Comparison of ENCODE assay signal across 22 cellular contexts in the genomic region with DNA sequence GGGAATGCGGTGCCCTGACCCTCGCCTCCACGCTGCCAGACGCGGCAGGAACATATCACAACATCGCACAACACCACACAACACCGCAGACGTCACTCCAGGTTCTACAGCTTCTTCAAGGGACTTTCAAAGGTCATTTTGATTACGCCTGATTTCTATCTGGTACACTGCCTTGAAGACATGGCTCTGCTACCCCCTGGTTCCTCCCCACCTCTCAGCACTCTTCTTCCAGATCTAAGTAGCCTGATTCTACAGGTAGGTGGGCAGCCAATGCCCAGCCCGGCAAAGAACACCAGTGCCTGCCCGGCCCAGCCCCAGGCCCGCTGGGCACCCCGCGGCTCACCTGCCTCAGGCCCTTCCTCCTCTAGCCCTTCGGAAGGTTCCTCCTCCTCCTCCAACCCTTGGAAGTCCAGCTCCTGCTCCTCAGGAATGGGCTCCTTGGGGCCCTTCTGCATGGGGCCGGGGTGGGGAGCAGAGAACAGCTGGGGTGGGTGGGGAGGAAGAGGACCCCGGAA. TPM values are rescaled to one million over a fixed set of nuclear protein-coding genes. Genes with fewer than 3 reads are reported as not detected.
A peak's percentile ranks its signal among the peaks of the same experiment; 100 is the strongest.
DNase-seq lines count a peak whose midpoint lies in the region; ATAC-seq, FAIRE-seq and TF ChIP-seq lines count a peak whose summit lies in the region.
"Had no signal": no experiment of that assay in that cellular context is flagged by ENCODE, and none has a peak within 500 bp of the region (broad histone marks: within the 10 kb centered on the region; RNA-seq: fewer than 3 reads in every experiment).

No MANE protein-coding gene starts in this region.

- no peak for DNase-seq in activated T-cell treated with anti-CD3 and anti-CD28 coated beads, Interleukin-2, amount 50 U/mL, for 24 hours
- no peak for DNase-seq in activated T-cell treated with anti-CD3 and anti-CD28 coated beads for 4 hours
- DNase-seq in GM12891 (ENCODE audit: insufficient read length, low spot score): peak; percentile 11
- DNase-seq in activated B cell treated with CpG ODN at 0.5 μM for 24 hours: no peak
- DNase-seq in cerebellar cortex (ENCODE audit: low spot score): no peak
- DNase-seq in WERI-Rb-1: no peak
- DNase-seq in stimulated activated effector memory CD8-positive, alpha-beta T cell treated with anti-CD3 and anti-CD28 coated beads, Interleukin-12 subunit alpha, Interleukin-12 subunit beta, amount 100 ng/mL, for 72 hours (ENCODE audit: low spot score in 2 of 2): no peak
- DNase-seq: CD4-positive, CD25-positive, alpha-beta regulatory T cell; IMR-90; MM.1S; NCI-H2029 treated with DMSO at 0.1 percent for 48 hours; NCI-H446 treated with DMSO at 0.1 percent for 48 hours; NCI-H526 treated with DMSO at 0.1 percent for 48 hours; PC-9; RPMI8226; SHP77 had no signal

- intact Hi-C loops in activated B cell treated with CpG ODN at 0.5 μM for 24 hours (cut with micrococcal nuclease): no loop called here

- H3K9me3 ChIP-seq in neutrophil (no peaks in the 10 kb centered on the region), WERI-Rb-1 (ENCODE audit: severe bottlenecking) (no peaks in the 10 kb centered on the region)
- H3K9me3 ChIP-seq: BLaER1 had no signal

- H3K36me3 ChIP-seq in neutrophil: peaks cover 84% of the 10 kb centered on the region
- peaks cover 87% of the 10 kb centered on the region for H3K36me3 ChIP-seq in WERI-Rb-1

- H3K27me3 Mint-ChIP-seq in activated T-cell treated with anti-CD3 and anti-CD28 coated beads, Interleukin-2, amount 50 U/mL, for 24 hours: no peaks in the 10 kb centered on the region
- H3K27me3 Mint-ChIP-seq in activated B cell treated with CpG ODN at 0.5 μM for 24 hours: no peaks in the 10 kb centered on the region
- H3K27me3 Mint-ChIP-seq: CD4-positive, CD25-positive, alpha-beta regulatory T cell had no signal

- H3K4me1 ChIP-seq in neutrophil (ENCODE audit: control insufficient read depth in 1 of 2, insufficient read depth in 1 of 2, low read depth in 1 of 2, low read length in 1 of 2): peaks cover 0 to under 1% of the 10 kb centered on the region in 2 experiments

- H3K4me3 Mint-ChIP-seq in activated T-cell treated with anti-CD3 and anti-CD28 coated beads, Interleukin-2, amount 50 U/mL, for 24 hours: no peak overlapping the region
- no peak overlapping the region for H3K4me3 Mint-ChIP-seq in activated B cell treated with CpG ODN at 0.5 μM for 24 hours
- H3K4me3 Mint-ChIP-seq in stimulated activated effector memory CD8-positive, alpha-beta T cell treated with anti-CD3 and anti-CD28 coated beads, Interleukin-12 subunit alpha, Interleukin-12 subunit beta, amount 100 ng/mL, for 72 hours: no peak overlapping the region

- H3K27ac Mint-ChIP-seq in activated T-cell treated with anti-CD3 and anti-CD28 coated beads, Interleukin-2, amount 50 U/mL, for 24 hours: peak overlapping the region; percentile 63
- H3K27ac Mint-ChIP-seq in activated B cell treated with CpG ODN at 0.5 μM for 24 hours: peak overlapping the region; percentile 30
- H3K27ac Mint-ChIP-seq in stimulated activated effector memory CD8-positive, alpha-beta T cell treated with anti-CD3 and anti-CD28 coated beads, Interleukin-12 subunit alpha, Interleukin-12 subunit beta, amount 100 ng/mL, for 72 hours: no peak overlapping the region

- TF ChIP-seq POLR2A in GM12891 (IDR thresholded peaks at IDR 0.05; ENCODE audit: low read depth, low read length): no peak

- ATAC-seq in activated B cell treated with CpG ODN at 0.5 μM for 24 hours (ENCODE audit: low read depth): no peak
- no peak for ATAC-seq in stimulated activated effector memory CD8-positive, alpha-beta T cell treated with anti-CD3 and anti-CD28 coated beads, Interleukin-12 subunit alpha, Interleukin-12 subunit beta, amount 100 ng/mL, for 72 hours
- ATAC-seq: HCT116 had no signal

- CTCF ChIA-PET in activated B cell treated with CpG ODN at 0.5 μM for 24 hours (lab: Charles Lee): no interaction called here

- no peaks in the 10 kb centered on the region for H3K9me3 Mint-ChIP-seq in activated T-cell treated with anti-CD3 and anti-CD28 coated beads, Interleukin-2, amount 50 U/mL, for 24 hours
- no peaks in the 10 kb centered on the region for H3K9me3 Mint-ChIP-seq in activated B cell treated with CpG ODN at 0.5 μM for 24 hours
- H3K9me3 Mint-ChIP-seq in stimulated activated effector memory CD8-positive, alpha-beta T cell treated with anti-CD3 and anti-CD28 coated beads, Interleukin-12 subunit alpha, Interleukin-12 subunit beta, amount 100 ng/mL, for 72 hours: no peaks in the 10 kb centered on the region
- H3K9me3 Mint-ChIP-seq: CD4-positive, CD25-positive, alpha-beta regulatory T cell had no signal

- POLR2A ChIA-PET in activated B cell treated with CpG ODN at 0.5 μM for 24 hours (lab: Charles Lee): no interaction called here

- FAIRE-seq in GM12891 (lab: Jason Lieb, UNC): no peak

- peaks cover 81% of the 10 kb centered on the region for H3K36me3 Mint-ChIP-seq in activated T-cell treated with anti-CD3 and anti-CD28 coated beads, Interleukin-2, amount 50 U/mL, for 24 hours (ENCODE audit: low read depth)
- peaks cover 65% of the 10 kb centered on the region for H3K36me3 Mint-ChIP-seq in activated B cell treated with CpG ODN at 0.5 μM for 24 hours (ENCODE audit: low read depth)
- peaks cover 81% of the 10 kb centered on the region for H3K36me3 Mint-ChIP-seq in stimulated activated effector memory CD8-positive, alpha-beta T cell treated with anti-CD3 and anti-CD28 coated beads, Interleukin-12 subunit alpha, Interleukin-12 subunit beta, amount 100 ng/mL, for 72 hours

- H3K27ac ChIP-seq in neutrophil (peak overlapping the region; percentile 11), WERI-Rb-1 (no peak overlapping the region)
- H3K27ac ChIP-seq: 22Rv1, KMS-11, PC-9 had no signal

- H3K4me3 ChIP-seq in neutrophil (ENCODE audit: low read depth in 1 of 2, low read length in 1 of 2) (no peak overlapping the region), WERI-Rb-1 (ENCODE audit: low read depth, low read length) (no peak overlapping the region)
- H3K4me3 ChIP-seq: BLaER1, PC-9 had no signal

- no peak for TF ChIP-seq CTCF in activated B cell treated with CpG ODN at 0.5 μM for 24 hours (IDR thresholded peaks at IDR 0.05)
- TF ChIP-seq CTCF in neutrophil (IDR thresholded peaks at IDR 0.05): no peak
- TF ChIP-seq CTCF in WERI-Rb-1 (IDR thresholded peaks at IDR 0.05; ENCODE audit: low read depth, low read length): no peak

- peaks cover 37% of the 10 kb centered on the region for H3K4me1 Mint-ChIP-seq in activated T-cell treated with anti-CD3 and anti-CD28 coated beads, Interleukin-2, amount 50 U/mL, for 24 hours (ENCODE audit: low read depth)
- H3K4me1 Mint-ChIP-seq in activated B cell treated with CpG ODN at 0.5 μM for 24 hours: peaks cover 13% of the 10 kb centered on the region
- H3K4me1 Mint-ChIP-seq in stimulated activated effector memory CD8-positive, alpha-beta T cell treated with anti-CD3 and anti-CD28 coated beads, Interleukin-12 subunit alpha, Interleukin-12 subunit beta, amount 100 ng/mL, for 72 hours: peaks cover 35% of the 10 kb centered on the region

- H3K27me3 ChIP-seq in neutrophil: no peaks in the 10 kb centered on the region
- H3K27me3 ChIP-seq in WERI-Rb-1 (ENCODE audit: insufficient read depth, low read depth, severe bottlenecking): no peaks in the 10 kb centered on the region
- H3K27me3 ChIP-seq: BLaER1 had no signal

TF ChIP-seq in GM12891, 5 proteins besides CTCF, POLR2A, EP300 and RAD21:
- TF ChIP-seq SPI1 (IDR thresholded peaks at IDR 0.05; ENCODE audit: low read depth, low read length) (no peak), PAX5 (IDR thresholded peaks at IDR 0.05; ENCODE audit: insufficient read depth, low read length, severe bottlenecking) (no peak)

RNA-seq across cellular contexts. Expression of a gene that starts 8.4 kb away (rescaled TPM):
- 19.0 TPM for polyA plus RNA-seq in GM12891 (2012; ENCODE audit: low read depth, missing spikeins)
- 66.5 and 76.6 TPM in 2 replicates for total RNA-seq in activated B cell treated with CpG ODN at 0.5 μM for 24 hours

RNA-seq across cellular contexts. Expression of a gene that starts 12.1 kb away (rescaled TPM):
- polyA plus RNA-seq in GM12891 (2012; ENCODE audit: low read depth, missing spikeins): 97.5 TPM
- 129 and 132 TPM in 2 replicates for total RNA-seq in activated B cell treated with CpG ODN at 0.5 μM for 24 hours

RNA-seq across cellular contexts. Expression of a gene that starts 20.2 kb away (rescaled TPM):
- polyA plus RNA-seq in GM12891 (2012; ENCODE audit: low read depth, missing spikeins): 54.4 TPM
- total RNA-seq in activated B cell treated with CpG ODN at 0.5 μM for 24 hours: 21.5 and 21.7 TPM in 2 replicates

RNA-seq across cellular contexts. Expression of a gene that starts 29.4 kb away (rescaled TPM):
- not detected for polyA plus RNA-seq in GM12891 (2012; ENCODE audit: low read depth, missing spikeins)
- total RNA-seq in activated B cell treated with CpG ODN at 0.5 μM for 24 hours: not detected in 2 replicates
- total RNA-seq: CD4-positive, CD25-positive, alpha-beta regulatory T cell; H4; IMR-90; PC-9 had no signal
- polyA plus RNA-seq: CD4-positive, CD25-positive, alpha-beta regulatory T cell; IMR-90 had no signal

RNA-seq across cellular contexts. Expression of a gene that starts 34.6 kb away (rescaled TPM):
- polyA plus RNA-seq in GM12891 (2012; ENCODE audit: low read depth, missing spikeins): not detected
- total RNA-seq in activated B cell treated with CpG ODN at 0.5 μM for 24 hours: not detected in 2 replicates
- total RNA-seq: CD4-positive, CD25-positive, alpha-beta regulatory T cell; H4; IMR-90 had no signal
- polyA plus RNA-seq: IMR-90 had no signal
